In genomic region chr4:66653937-66654336, GRCh38 we compare ENCODE assay signal across 25 cellular contexts.
"Had no signal": no experiment of that assay in that cellular context is flagged by ENCODE, and none has a peak within 500 bp of the region (broad histone marks: within the 10 kb centered on the region; RNA-seq: fewer than 3 reads in every experiment).

No MANE protein-coding gene starts in this region.

- H3K4me3 ChIP-seq: coronary artery, heart right ventricle, left lung, lower lobe of right lung, neural progenitor cell, testis, transverse colon had no signal

- H3K4me1 Mint-ChIP-seq: activated CD4-positive, alpha-beta T cell treated with anti-CD3 and anti-CD28 coated beads, Interleukin-2, amount 10 ng/mL, durations not matched to agents 7 days and 5 days; activated naive CD4-positive, alpha-beta T cell treated with anti-CD3 and anti-CD28 coated beads, Interleukin-2, amount 50 U/mL, for 24 hours; activated naive CD8-positive, alpha-beta T cell treated with anti-CD3 and anti-CD28 coated beads, Interleukin-2, amount 50 U/mL, for 24 hours; activated T-helper 17 cell treated with anti-CD3 and anti-CD28 coated beads, Interleukin-2, amount 50 U/mL, for 72 hours; natural killer cell; neural progenitor cell had no signal

- DNase-seq: activated CD4-positive, alpha-beta T cell treated with anti-CD3 and anti-CD28 coated beads, Interleukin-2, amount 10 ng/mL, durations not matched to agents 7 days and 5 days; activated CD4-positive, CD25-positive, alpha-beta regulatory T cell treated with anti-CD3 and anti-CD28 coated beads, Interleukin-2, amount 50 U/mL, for 72 hours; activated CD8-positive, alpha-beta T cell treated with anti-CD3 and anti-CD28 coated beads for 36 hours; activated gamma-delta T cell treated with Interleukin-2 at 50 U/mL for 16 hours; activated naive CD8-positive, alpha-beta T cell treated with anti-CD3 and anti-CD28 coated beads, Interleukin-2, amount 50 U/mL, for 24 hours; activated T-cell treated with anti-CD3 and anti-CD28 coated beads, Interleukin-2, amount 50 U/mL, for 4 hours; endodermal cell; foreskin melanocyte; heart right ventricle; left lung; lower lobe of right lung; mesenchymal stem cell; natural killer cell; occipital lobe; posterior cingulate gyrus; stimulated activated CD4-positive, alpha-beta T cell treated with anti-CD3 and anti-CD28 coated beads, Interleukin-2, amount 100 ng/mL, for 48 hours; stimulated activated naive CD4-positive, alpha-beta T cell treated with Interleukin-2 at 50 U/mL for 16 hours; T-helper 2 cell; testis; transverse colon had no signal

- H3K36me3 Mint-ChIP-seq: activated naive CD4-positive, alpha-beta T cell treated with anti-CD3 and anti-CD28 coated beads, Interleukin-2, amount 50 U/mL, for 24 hours; natural killer cell; neural progenitor cell had no signal

- H3K9me3 Mint-ChIP-seq: activated CD4-positive, alpha-beta T cell treated with anti-CD3 and anti-CD28 coated beads, Interleukin-2, amount 10 ng/mL, durations not matched to agents 7 days and 5 days; activated CD8-positive, alpha-beta T cell treated with anti-CD3 and anti-CD28 coated beads for 36 hours; activated naive CD4-positive, alpha-beta T cell treated with anti-CD3 and anti-CD28 coated beads, Interleukin-2, amount 50 U/mL, for 24 hours; activated T-helper 17 cell treated with anti-CD3 and anti-CD28 coated beads, Interleukin-2, amount 50 U/mL, for 72 hours; neural progenitor cell had no signal

- H3K9me3 ChIP-seq: lower lobe of right lung, testis, transverse colon had no signal

- ATAC-seq: activated CD8-positive, alpha-beta T cell treated with anti-CD3 and anti-CD28 coated beads for 36 hours; activated naive CD8-positive, alpha-beta T cell treated with anti-CD3 and anti-CD28 coated beads, Interleukin-2, amount 50 U/mL, for 24 hours; activated T-cell treated with anti-CD3 and anti-CD28 coated beads, Interleukin-2, amount 50 U/mL, for 4 hours; activated T-helper 17 cell treated with anti-CD3 and anti-CD28 coated beads, Interleukin-2, amount 50 U/mL, for 72 hours; heart right ventricle; left lung; lower lobe of right lung; natural killer cell; right cardiac atrium had no signal

- H3K27me3 ChIP-seq: heart right ventricle, left lung, neural progenitor cell, testis, transverse colon had no signal

- H3K27me3 Mint-ChIP-seq: activated CD4-positive, alpha-beta T cell treated with anti-CD3 and anti-CD28 coated beads, Interleukin-2, amount 10 ng/mL, durations not matched to agents 7 days and 5 days; activated CD8-positive, alpha-beta T cell treated with anti-CD3 and anti-CD28 coated beads for 36 hours; activated naive CD4-positive, alpha-beta T cell treated with anti-CD3 and anti-CD28 coated beads, Interleukin-2, amount 50 U/mL, for 24 hours; activated naive CD8-positive, alpha-beta T cell treated with anti-CD3 and anti-CD28 coated beads, Interleukin-2, amount 50 U/mL, for 24 hours; activated T-helper 17 cell treated with anti-CD3 and anti-CD28 coated beads, Interleukin-2, amount 50 U/mL, for 72 hours had no signal

- H3K4me2 ChIP-seq: neural progenitor cell had no signal

- H3K4me1 ChIP-seq: heart right ventricle, left lung, lower lobe of right lung, neural progenitor cell, testis, transverse colon had no signal

- H3K4me3 Mint-ChIP-seq: activated CD4-positive, alpha-beta T cell treated with anti-CD3 and anti-CD28 coated beads, Interleukin-2, amount 10 ng/mL, durations not matched to agents 7 days and 5 days; activated CD8-positive, alpha-beta T cell treated with anti-CD3 and anti-CD28 coated beads for 36 hours; activated naive CD4-positive, alpha-beta T cell treated with anti-CD3 and anti-CD28 coated beads, Interleukin-2, amount 50 U/mL, for 24 hours; activated naive CD8-positive, alpha-beta T cell treated with anti-CD3 and anti-CD28 coated beads, Interleukin-2, amount 50 U/mL, for 24 hours; activated T-cell treated with anti-CD3 and anti-CD28 coated beads, Interleukin-2, amount 50 U/mL, for 4 hours; activated T-helper 17 cell treated with anti-CD3 and anti-CD28 coated beads, Interleukin-2, amount 50 U/mL, for 72 hours; endodermal cell; natural killer cell; neural progenitor cell had no signal

- H3K9ac ChIP-seq: neural progenitor cell had no signal

- H3K27ac Mint-ChIP-seq: activated CD4-positive, alpha-beta T cell treated with anti-CD3 and anti-CD28 coated beads, Interleukin-2, amount 10 ng/mL, durations not matched to agents 7 days and 5 days; activated CD8-positive, alpha-beta T cell treated with anti-CD3 and anti-CD28 coated beads for 36 hours; activated naive CD4-positive, alpha-beta T cell treated with anti-CD3 and anti-CD28 coated beads, Interleukin-2, amount 50 U/mL, for 24 hours; activated naive CD8-positive, alpha-beta T cell treated with anti-CD3 and anti-CD28 coated beads, Interleukin-2, amount 50 U/mL, for 24 hours; activated T-helper 17 cell treated with anti-CD3 and anti-CD28 coated beads, Interleukin-2, amount 50 U/mL, for 72 hours; endodermal cell; natural killer cell; neural progenitor cell had no signal

- H3K36me3 ChIP-seq: heart right ventricle, left lung, lower lobe of right lung, neural progenitor cell, transverse colon had no signal
